Comparison of ENCODE assay signal across 2 cellular contexts in the genomic region with DNA sequence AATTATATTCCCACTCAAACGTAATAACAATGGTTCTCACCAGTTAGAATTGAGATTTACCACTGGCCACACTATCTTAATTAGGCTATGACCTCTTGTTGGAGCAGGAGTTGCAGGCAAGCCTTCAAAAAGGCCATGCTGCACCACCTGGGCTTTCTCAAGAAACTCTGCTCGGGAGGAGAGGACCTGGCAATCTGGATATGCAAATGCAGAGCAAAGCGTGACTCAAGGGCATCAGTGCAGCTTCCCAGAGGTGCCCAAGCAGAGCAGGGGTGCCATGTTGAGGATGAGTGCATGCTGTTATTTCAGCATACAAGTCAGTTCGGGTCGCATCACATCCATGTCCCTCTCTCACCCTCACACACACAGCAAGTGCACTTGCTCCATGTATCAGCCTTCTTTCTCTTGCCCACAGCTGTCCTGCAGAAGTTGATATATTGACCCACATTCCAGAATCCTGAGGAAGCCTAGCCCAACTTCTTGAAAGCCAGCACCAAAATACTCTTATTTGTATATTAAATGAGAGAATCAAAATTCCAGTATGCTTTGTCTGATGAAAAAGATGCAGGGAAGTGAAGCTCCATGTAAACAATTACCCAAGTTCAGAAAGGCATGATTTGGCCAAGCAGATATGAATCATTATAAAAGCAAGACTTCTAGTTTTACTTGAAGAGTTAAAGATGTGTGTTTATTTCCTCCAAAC.
A peak's percentile ranks its signal among the peaks of the same experiment; 100 is the strongest.
TF ChIP-seq lines count a peak whose summit lies in the region.

No MANE protein-coding gene starts in this region.

TF ChIP-seq in IMR-90, 13 proteins besides CTCF, POLR2A, EP300 and RAD21:
- TF ChIP-seq NFE2L2 (IDR thresholded peaks at IDR 0.05; ENCODE audit: low read depth, low read length) (no peak), BHLHE40 (IDR thresholded peaks at IDR 0.05; ENCODE audit: low read depth, low read length) (0 out of 2 replicates have a peak, but pooled peaks have one; percentile 21), MXI1 (IDR thresholded peaks at IDR 0.05; ENCODE audit: borderline replicate concordance, low read depth, low read length) (no peak), RFX5 (IDR thresholded peaks at IDR 0.05; ENCODE audit: low read depth, low read length) (no peak), CHD1 (IDR thresholded peaks at IDR 0.05; ENCODE audit: low read depth, low read length) (no peak), MAFK (IDR thresholded peaks at IDR 0.05; ENCODE audit: low read depth, low read length) (no peak), MAZ (IDR thresholded peaks at IDR 0.05; ENCODE audit: borderline replicate concordance, low read depth, low read length) (no peak), SMC3 (IDR thresholded peaks at IDR 0.05; ENCODE audit: low read depth, low read length) (no peak), FOS (IDR thresholded peaks at IDR 0.05; ENCODE audit: low read depth, low read length) (peak; percentile 43; the same call in 1 of the 2 replicates), RCOR1 (IDR thresholded peaks at IDR 0.05; ENCODE audit: insufficient replicate concordance, low read length) (peak; percentile 79), CEBPB (IDR thresholded peaks at IDR 0.05; ENCODE audit: low read depth, low read length) (peak; percentile 71)
- TF ChIP-seq, protein P1, sequence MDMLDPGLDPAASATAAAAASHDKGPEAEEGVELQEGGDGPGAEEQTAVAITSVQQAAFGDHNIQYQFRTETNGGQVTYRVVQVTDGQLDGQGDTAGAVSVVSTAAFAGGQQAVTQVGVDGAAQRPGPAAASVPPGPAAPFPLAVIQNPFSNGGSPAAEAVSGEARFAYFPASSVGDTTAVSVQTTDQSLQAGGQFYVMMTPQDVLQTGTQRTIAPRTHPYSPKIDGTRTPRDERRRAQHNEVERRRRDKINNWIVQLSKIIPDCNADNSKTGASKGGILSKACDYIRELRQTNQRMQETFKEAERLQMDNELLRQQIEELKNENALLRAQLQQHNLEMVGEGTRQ (IDR thresholded peaks at IDR 0.05; ENCODE audit: low read depth, low read length) = no peak
- TF ChIP-seq, protein P2, sequence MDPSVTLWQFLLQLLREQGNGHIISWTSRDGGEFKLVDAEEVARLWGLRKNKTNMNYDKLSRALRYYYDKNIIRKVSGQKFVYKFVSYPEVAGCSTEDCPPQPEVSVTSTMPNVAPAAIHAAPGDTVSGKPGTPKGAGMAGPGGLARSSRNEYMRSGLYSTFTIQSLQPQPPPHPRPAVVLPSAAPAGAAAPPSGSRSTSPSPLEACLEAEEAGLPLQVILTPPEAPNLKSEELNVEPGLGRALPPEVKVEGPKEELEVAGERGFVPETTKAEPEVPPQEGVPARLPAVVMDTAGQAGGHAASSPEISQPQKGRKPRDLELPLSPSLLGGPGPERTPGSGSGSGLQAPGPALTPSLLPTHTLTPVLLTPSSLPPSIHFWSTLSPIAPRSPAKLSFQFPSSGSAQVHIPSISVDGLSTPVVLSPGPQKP (IDR thresholded peaks at IDR 0.05; ENCODE audit: borderline replicate concordance, low read depth, low read length) = no peak

TF ChIP-seq in H1, 55 proteins besides CTCF, POLR2A, EP300 and RAD21:
- no peak for TF ChIP-seq FOSL1 (IDR thresholded peaks at IDR 0.05; ENCODE audit: insufficient read depth, low read depth, low read length)
- no peak for TF ChIP-seq TAF7 (optimal IDR thresholded peaks at IDR 0.05; ENCODE audit: borderline replicate concordance, low read depth, low read length)
- no peak for TF ChIP-seq SIRT6 (IDR thresholded peaks at IDR 0.05; ENCODE audit: low read length)
- no peak for TF ChIP-seq BACH1 (IDR thresholded peaks at IDR 0.05; ENCODE audit: low read length)
- TF ChIP-seq SP1 (IDR thresholded peaks at IDR 0.05; ENCODE audit: low read depth, low read length) = no peak
- no peak for TF ChIP-seq CTBP2 (IDR thresholded peaks at IDR 0.05; ENCODE audit: borderline replicate concordance, insufficient read depth, insufficient read length, low read length)
- TF ChIP-seq EZH2 (IDR thresholded peaks at IDR 0.05; ENCODE audit: low read depth, low read length, severe bottlenecking) = no peak
- TF ChIP-seq BRCA1 (IDR thresholded peaks at IDR 0.05; ENCODE audit: low read depth, low read length) = no peak
- TF ChIP-seq BCL11A (IDR thresholded peaks at IDR 0.05; ENCODE audit: low read depth in 2 of 2, low read length in 2 of 2) = no peak
- no peak for TF ChIP-seq CHD2 (IDR thresholded peaks at IDR 0.05; ENCODE audit: low read length)
- no peak for TF ChIP-seq JUND (IDR thresholded peaks at IDR 0.05; ENCODE audit: low read length)
- TF ChIP-seq SAP30 (IDR thresholded peaks at IDR 0.05; ENCODE audit: insufficient read depth, insufficient replicate concordance, low read length) = no peak
- no peak for TF ChIP-seq SIX5 (IDR thresholded peaks at IDR 0.05; ENCODE audit: low read depth, low read length)
- TF ChIP-seq KDM5A (IDR thresholded peaks at IDR 0.05; ENCODE audit: low read length) = no peak
- no peak for TF ChIP-seq HDAC6 (IDR thresholded peaks at IDR 0.05; ENCODE audit: low read depth, low read length)
